ENCODE assay signal across 1 cellular context in the genomic region with DNA sequence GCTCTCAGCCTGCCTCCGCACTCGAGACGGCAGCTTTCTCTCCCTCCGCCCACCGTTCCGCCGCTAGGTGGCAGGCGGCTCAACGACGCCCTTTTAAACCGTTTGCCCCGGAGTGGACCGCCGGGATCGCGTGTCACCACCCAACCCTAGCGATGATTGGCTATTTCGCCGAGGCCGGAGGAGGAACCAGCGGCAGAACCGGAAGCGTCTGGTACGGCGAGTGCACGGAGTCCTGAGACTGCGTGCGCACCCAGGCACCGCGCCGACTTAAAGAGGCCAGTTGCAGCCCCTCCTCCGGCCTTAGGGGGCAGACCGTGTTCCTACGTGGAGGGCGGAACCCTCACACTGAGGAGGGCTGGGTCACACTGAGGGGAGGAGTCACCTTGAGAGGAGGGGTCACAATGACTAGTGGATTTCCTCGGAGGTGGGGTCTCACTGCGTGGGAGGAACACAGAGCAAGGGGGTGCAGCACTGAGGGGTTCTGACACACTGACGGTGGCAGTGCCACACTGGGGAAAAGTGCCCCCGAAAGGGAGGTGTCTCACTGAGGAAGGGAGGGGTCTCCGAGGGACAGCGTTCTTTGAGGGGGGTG.
TF ChIP-seq lines count a peak whose summit lies in the region.

No MANE protein-coding gene starts in this region.

TF ChIP-seq in H1, 55 proteins besides CTCF, POLR2A, EP300 and RAD21:
- peak; percentile 37 for TF ChIP-seq ASH2L (IDR thresholded peaks at IDR 0.05; ENCODE audit: low read length)
- no peak for TF ChIP-seq BCL11A (IDR thresholded peaks at IDR 0.05; ENCODE audit: low read depth in 2 of 2, low read length in 2 of 2)
- no peak for TF ChIP-seq TCF12 (IDR thresholded peaks at IDR 0.05; ENCODE audit: low read depth, low read length)
- TF ChIP-seq CTBP2 (IDR thresholded peaks at IDR 0.05; ENCODE audit: borderline replicate concordance, insufficient read depth, insufficient read length, low read length) = no peak
- no peak for TF ChIP-seq TEAD4 (IDR thresholded peaks at IDR 0.05; ENCODE audit: low read depth, low read length)
- TF ChIP-seq SIX5 (IDR thresholded peaks at IDR 0.05; ENCODE audit: low read depth, low read length) = no peak
- TF ChIP-seq CBX5 (IDR thresholded peaks at IDR 0.05; ENCODE audit: low read depth, low read length) = no peak
- TF ChIP-seq BACH1 (IDR thresholded peaks at IDR 0.05; ENCODE audit: low read length) = peak; percentile 60
- TF ChIP-seq TBP (IDR thresholded peaks at IDR 0.05; ENCODE audit: low read depth, low read length) = peak; percentile 95
- peak; percentile 34; the same call in 1 of the 2 replicates for TF ChIP-seq RBBP5 (IDR thresholded peaks at IDR 0.05; ENCODE audit: borderline replicate concordance, low read depth, low read length)
- TF ChIP-seq NRF1 (IDR thresholded peaks at IDR 0.05; ENCODE audit: low read depth, low read length) = peak; percentile 67
- no peak for TF ChIP-seq SP2 (IDR thresholded peaks at IDR 0.05; ENCODE audit: low read length)
- TF ChIP-seq EGR1 (IDR thresholded peaks at IDR 0.05; ENCODE audit: borderline replicate concordance, low read depth, low read length) = no peak
- no peak for TF ChIP-seq CBX8 (IDR thresholded peaks at IDR 0.05; ENCODE audit: borderline replicate concordance, low read depth, low read length)
- no peak for TF ChIP-seq CHD2 (IDR thresholded peaks at IDR 0.05; ENCODE audit: low read length)
- no peak for TF ChIP-seq HDAC2 (IDR thresholded peaks at IDR 0.05; ENCODE audit: borderline replicate concordance in 1 of 2, low read depth in 2 of 2, low read length in 2 of 2)
- TF ChIP-seq, protein P1, sequence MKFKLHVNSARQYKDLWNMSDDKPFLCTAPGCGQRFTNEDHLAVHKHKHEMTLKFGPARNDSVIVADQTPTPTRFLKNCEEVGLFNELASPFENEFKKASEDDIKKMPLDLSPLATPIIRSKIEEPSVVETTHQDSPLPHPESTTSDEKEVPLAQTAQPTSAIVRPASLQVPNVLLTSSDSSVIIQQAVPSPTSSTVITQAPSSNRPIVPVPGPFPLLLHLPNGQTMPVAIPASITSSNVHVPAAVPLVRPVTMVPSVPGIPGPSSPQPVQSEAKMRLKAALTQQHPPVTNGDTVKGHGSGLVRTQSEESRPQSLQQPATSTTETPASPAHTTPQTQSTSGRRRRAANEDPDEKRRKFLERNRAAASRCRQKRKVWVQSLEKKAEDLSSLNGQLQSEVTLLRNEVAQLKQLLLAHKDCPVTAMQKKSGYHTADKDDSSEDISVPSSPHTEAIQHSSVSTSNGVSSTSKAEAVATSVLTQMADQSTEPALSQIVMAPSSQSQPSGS (IDR thresholded peaks at IDR 0.05; ENCODE audit: low read length) = 0 out of 2 replicates have a peak, but pooled peaks have one; percentile 18
- 0 out of 2 replicates have a peak, but pooled peaks have one; percentile 37 for TF ChIP-seq GTF2F1 (IDR thresholded peaks at IDR 0.05; ENCODE audit: borderline replicate concordance, low read depth, low read length)
- TF ChIP-seq CREB1 (IDR thresholded peaks at IDR 0.05) = peak; percentile 84
- peak in 1 of 2 experiments; percentile 43; a peak in 1 of 4 replicates for TF ChIP-seq SIN3A (conservative IDR thresholded peaks at IDR 0.05 in 1 of 2, IDR thresholded peaks at IDR 0.05 in 1 of 2; ENCODE audit: low read depth in 1 of 2, low read length in 2 of 2)
- TF ChIP-seq SAP30 (IDR thresholded peaks at IDR 0.05; ENCODE audit: insufficient read depth, insufficient replicate concordance, low read length) = no peak
- peak; percentile 88 for TF ChIP-seq KDM4A (IDR thresholded peaks at IDR 0.05; ENCODE audit: low read depth, low read length, severe bottlenecking)
- TF ChIP-seq, protein P2, sequence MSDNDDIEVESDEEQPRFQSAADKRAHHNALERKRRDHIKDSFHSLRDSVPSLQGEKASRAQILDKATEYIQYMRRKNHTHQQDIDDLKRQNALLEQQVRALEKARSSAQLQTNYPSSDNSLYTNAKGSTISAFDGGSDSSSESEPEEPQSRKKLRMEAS (IDR thresholded peaks at IDR 0.05) = peak; percentile 83
- TF ChIP-seq SRF (IDR thresholded peaks at IDR 0.05; ENCODE audit: low read depth, low read length) = 0 out of 2 replicates have a peak, but pooled peaks have one; percentile 15
- peak; percentile 79 for TF ChIP-seq SP4 (IDR thresholded peaks at IDR 0.05; ENCODE audit: low read length)
- TF ChIP-seq MAFK (IDR thresholded peaks at IDR 0.05; ENCODE audit: low read depth, low read length) = no peak
- TF ChIP-seq NANOG (IDR thresholded peaks at IDR 0.05; ENCODE audit: insufficient read depth, low read depth, low read length, poor library complexity, severe bottlenecking) = peak; percentile 39
- no peak for TF ChIP-seq EZH2 (IDR thresholded peaks at IDR 0.05; ENCODE audit: low read depth, low read length, severe bottlenecking)
- TF ChIP-seq SP1 (IDR thresholded peaks at IDR 0.05; ENCODE audit: low read depth, low read length) = peak; percentile 43; the same call in 1 of the 2 replicates
- TF ChIP-seq RFX5 (IDR thresholded peaks at IDR 0.05; ENCODE audit: borderline replicate concordance, low read depth, low read length) = no peak
- peak; percentile 74 for TF ChIP-seq TAF7 (optimal IDR thresholded peaks at IDR 0.05; ENCODE audit: borderline replicate concordance, low read depth, low read length)
- TF ChIP-seq YY1 (IDR thresholded peaks at IDR 0.05; ENCODE audit: low read depth, low read length) = peak; percentile 50; the same call in 1 of the 2 replicates
- TF ChIP-seq, protein P3, sequence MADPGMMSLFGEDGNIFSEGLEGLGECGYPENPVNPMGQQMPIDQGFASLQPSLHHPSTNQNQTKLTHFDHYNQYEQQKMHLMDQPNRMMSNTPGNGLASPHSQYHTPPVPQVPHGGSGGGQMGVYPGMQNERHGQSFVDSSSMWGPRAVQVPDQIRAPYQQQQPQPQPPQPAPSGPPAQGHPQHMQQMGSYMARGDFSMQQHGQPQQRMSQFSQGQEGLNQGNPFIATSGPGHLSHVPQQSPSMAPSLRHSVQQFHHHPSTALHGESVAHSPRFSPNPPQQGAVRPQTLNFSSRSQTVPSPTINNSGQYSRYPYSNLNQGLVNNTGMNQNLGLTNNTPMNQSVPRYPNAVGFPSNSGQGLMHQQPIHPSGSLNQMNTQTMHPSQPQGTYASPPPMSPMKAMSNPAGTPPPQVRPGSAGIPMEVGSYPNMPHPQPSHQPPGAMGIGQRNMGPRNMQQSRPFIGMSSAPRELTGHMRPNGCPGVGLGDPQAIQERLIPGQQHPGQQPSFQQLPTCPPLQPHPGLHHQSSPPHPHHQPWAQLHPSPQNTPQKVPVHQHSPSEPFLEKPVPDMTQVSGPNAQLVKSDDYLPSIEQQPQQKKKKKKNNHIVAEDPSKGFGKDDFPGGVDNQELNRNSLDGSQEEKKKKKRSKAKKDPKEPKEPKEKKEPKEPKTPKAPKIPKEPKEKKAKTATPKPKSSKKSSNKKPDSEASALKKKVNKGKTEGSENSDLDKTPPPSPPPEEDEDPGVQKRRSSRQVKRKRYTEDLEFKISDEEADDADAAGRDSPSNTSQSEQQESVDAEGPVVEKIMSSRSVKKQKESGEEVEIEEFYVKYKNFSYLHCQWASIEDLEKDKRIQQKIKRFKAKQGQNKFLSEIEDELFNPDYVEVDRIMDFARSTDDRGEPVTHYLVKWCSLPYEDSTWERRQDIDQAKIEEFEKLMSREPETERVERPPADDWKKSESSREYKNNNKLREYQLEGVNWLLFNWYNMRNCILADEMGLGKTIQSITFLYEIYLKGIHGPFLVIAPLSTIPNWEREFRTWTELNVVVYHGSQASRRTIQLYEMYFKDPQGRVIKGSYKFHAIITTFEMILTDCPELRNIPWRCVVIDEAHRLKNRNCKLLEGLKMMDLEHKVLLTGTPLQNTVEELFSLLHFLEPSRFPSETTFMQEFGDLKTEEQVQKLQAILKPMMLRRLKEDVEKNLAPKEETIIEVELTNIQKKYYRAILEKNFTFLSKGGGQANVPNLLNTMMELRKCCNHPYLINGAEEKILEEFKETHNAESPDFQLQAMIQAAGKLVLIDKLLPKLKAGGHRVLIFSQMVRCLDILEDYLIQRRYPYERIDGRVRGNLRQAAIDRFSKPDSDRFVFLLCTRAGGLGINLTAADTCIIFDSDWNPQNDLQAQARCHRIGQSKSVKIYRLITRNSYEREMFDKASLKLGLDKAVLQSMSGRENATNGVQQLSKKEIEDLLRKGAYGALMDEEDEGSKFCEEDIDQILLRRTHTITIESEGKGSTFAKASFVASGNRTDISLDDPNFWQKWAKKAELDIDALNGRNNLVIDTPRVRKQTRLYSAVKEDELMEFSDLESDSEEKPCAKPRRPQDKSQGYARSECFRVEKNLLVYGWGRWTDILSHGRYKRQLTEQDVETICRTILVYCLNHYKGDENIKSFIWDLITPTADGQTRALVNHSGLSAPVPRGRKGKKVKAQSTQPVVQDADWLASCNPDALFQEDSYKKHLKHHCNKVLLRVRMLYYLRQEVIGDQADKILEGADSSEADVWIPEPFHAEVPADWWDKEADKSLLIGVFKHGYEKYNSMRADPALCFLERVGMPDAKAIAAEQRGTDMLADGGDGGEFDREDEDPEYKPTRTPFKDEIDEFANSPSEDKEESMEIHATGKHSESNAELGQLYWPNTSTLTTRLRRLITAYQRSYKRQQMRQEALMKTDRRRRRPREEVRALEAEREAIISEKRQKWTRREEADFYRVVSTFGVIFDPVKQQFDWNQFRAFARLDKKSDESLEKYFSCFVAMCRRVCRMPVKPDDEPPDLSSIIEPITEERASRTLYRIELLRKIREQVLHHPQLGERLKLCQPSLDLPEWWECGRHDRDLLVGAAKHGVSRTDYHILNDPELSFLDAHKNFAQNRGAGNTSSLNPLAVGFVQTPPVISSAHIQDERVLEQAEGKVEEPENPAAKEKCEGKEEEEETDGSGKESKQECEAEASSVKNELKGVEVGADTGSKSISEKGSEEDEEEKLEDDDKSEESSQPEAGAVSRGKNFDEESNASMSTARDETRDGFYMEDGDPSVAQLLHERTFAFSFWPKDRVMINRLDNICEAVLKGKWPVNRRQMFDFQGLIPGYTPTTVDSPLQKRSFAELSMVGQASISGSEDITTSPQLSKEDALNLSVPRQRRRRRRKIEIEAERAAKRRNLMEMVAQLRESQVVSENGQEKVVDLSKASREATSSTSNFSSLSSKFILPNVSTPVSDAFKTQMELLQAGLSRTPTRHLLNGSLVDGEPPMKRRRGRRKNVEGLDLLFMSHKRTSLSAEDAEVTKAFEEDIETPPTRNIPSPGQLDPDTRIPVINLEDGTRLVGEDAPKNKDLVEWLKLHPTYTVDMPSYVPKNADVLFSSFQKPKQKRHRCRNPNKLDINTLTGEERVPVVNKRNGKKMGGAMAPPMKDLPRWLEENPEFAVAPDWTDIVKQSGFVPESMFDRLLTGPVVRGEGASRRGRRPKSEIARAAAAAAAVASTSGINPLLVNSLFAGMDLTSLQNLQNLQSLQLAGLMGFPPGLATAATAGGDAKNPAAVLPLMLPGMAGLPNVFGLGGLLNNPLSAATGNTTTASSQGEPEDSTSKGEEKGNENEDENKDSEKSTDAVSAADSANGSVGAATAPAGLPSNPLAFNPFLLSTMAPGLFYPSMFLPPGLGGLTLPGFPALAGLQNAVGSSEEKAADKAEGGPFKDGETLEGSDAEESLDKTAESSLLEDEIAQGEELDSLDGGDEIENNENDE (IDR thresholded peaks at IDR 0.05; ENCODE audit: insufficient replicate concordance, low read length) = no peak
- no peak for TF ChIP-seq SUZ12 (IDR thresholded peaks at IDR 0.05; ENCODE audit: low read length)
- TF ChIP-seq RXRA (IDR thresholded peaks at IDR 0.05; ENCODE audit: insufficient read depth, low read depth, low read length) = no peak
- peak; percentile 55; the same call in 1 of the 2 replicates for TF ChIP-seq TAF1 (IDR thresholded peaks at IDR 0.05; ENCODE audit: low read depth, low read length)
- TF ChIP-seq POLR2AphosphoS5 (IDR thresholded peaks at IDR 0.05; ENCODE audit: low read depth, low read length) = no peak; the same call in none of the 2 replicates
- TF ChIP-seq ZNF274 (IDR thresholded peaks at IDR 0.05; ENCODE audit: borderline replicate concordance, extremely low read depth, low read length) = no peak
- no peak for TF ChIP-seq RNF2 (IDR thresholded peaks at IDR 0.05; ENCODE audit: borderline replicate concordance, low read depth, low read length, missing control alignments, poor library complexity, severe bottlenecking)
- no peak for TF ChIP-seq GABPA (IDR thresholded peaks at IDR 0.05; ENCODE audit: borderline replicate concordance, insufficient read depth, low read length)
- no peak for TF ChIP-seq CHD1 (IDR thresholded peaks at IDR 0.05; ENCODE audit: low read depth, low read length)
- no peak for TF ChIP-seq CEBPB (IDR thresholded peaks at IDR 0.05; ENCODE audit: low read depth, low read length)
- no peak for TF ChIP-seq USF2 (IDR thresholded peaks at IDR 0.05; ENCODE audit: low read length)
- TF ChIP-seq BRCA1 (IDR thresholded peaks at IDR 0.05; ENCODE audit: low read depth, low read length) = no peak
- TF ChIP-seq PHF8 (conservative IDR thresholded peaks at IDR 0.05; ENCODE audit: low read depth, low read length) = no peak; the same call in 1 of the 2 replicates
- TF ChIP-seq ATF3 (IDR thresholded peaks at IDR 0.05; ENCODE audit: insufficient read depth, low read depth, low read length) = no peak
- TF ChIP-seq JUND (IDR thresholded peaks at IDR 0.05; ENCODE audit: low read length) = no peak; the same call in 1 of the 2 replicates
- no peak for TF ChIP-seq KDM5A (IDR thresholded peaks at IDR 0.05; ENCODE audit: low read length)
- TF ChIP-seq, protein P4, sequence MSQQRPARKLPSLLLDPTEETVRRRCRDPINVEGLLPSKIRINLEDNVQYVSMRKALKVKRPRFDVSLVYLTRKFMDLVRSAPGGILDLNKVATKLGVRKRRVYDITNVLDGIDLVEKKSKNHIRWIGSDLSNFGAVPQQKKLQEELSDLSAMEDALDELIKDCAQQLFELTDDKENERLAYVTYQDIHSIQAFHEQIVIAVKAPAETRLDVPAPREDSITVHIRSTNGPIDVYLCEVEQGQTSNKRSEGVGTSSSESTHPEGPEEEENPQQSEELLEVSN (IDR thresholded peaks at IDR 0.05) = peak; percentile 87
- TF ChIP-seq JUN (IDR thresholded peaks at IDR 0.05; ENCODE audit: low read depth, low read length) = no peak
- no peak for TF ChIP-seq HDAC6 (IDR thresholded peaks at IDR 0.05; ENCODE audit: low read depth, low read length)
- TF ChIP-seq POU5F1 (IDR thresholded peaks at IDR 0.05; ENCODE audit: low read depth, low read length) = no peak
- TF ChIP-seq FOSL1 (IDR thresholded peaks at IDR 0.05; ENCODE audit: insufficient read depth, low read depth, low read length) = no peak
- TF ChIP-seq SIRT6 (IDR thresholded peaks at IDR 0.05; ENCODE audit: low read length) = no peak
- TF ChIP-seq KDM1A (IDR thresholded peaks at IDR 0.05; ENCODE audit: borderline replicate concordance, low read length) = no peak
